ENCODE assay signal across 20 cellular contexts in the genomic region with DNA sequence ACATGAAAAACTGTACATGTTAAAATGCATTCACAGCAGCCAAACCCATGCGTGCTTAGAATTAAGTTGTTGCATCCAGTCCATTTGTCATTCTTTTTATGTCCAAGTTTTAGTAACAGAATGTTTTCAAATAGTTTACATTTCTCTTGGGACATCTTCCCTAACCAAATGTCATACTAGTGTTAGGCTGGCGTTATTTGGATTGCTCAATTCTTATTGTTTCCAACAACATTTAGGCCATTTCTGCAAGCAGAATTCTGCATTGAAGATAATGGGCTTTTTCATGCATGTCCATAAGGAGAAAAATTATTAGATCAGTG.
A peak's percentile ranks its signal among the peaks of the same experiment; 100 is the strongest.
DNase-seq lines count a peak whose midpoint lies in the region; ATAC-seq, FAIRE-seq and TF ChIP-seq lines count a peak whose summit lies in the region.
"Had no signal": no experiment of that assay in that cellular context is flagged by ENCODE, and none has a peak within 500 bp of the region (broad histone marks: within the 10 kb centered on the region; RNA-seq: fewer than 3 reads in every experiment).

No MANE protein-coding gene starts in this region.

- H3K4me2 ChIP-seq in GM23248 (ENCODE audit: unreplicated experiment) (peak overlapping the region; percentile 14), osteoblast (ENCODE audit: insufficient read depth, low read length) (peak overlapping the region; percentile 12), HepG2 (ENCODE audit: low read depth, low read length) (no peak overlapping the region)
- H3K4me2 ChIP-seq: KMS-11 had no signal

- H3K4me3 ChIP-seq in AG10803 (ENCODE audit: low read length) (no peak overlapping the region), GM23248 (no peak overlapping the region), fibroblast of mammary gland (ENCODE audit: control insufficient read depth, low read depth, low read length) (no peak overlapping the region), osteoblast (ENCODE audit: insufficient read depth, low read length) (no peak overlapping the region), HepG2 (replicated peaks in 1 of 3; ENCODE audit: insufficient read depth in 1 of 3, low read depth in 2 of 3, low read length in 3 of 3) (no peak overlapping the region)
- H3K4me3 ChIP-seq: MG63 had no signal

- TF ChIP-seq CTCF in AG10803 (conservative IDR thresholded peaks at IDR 0.05; ENCODE audit: low read length) = no peak
- no peak for TF ChIP-seq CTCF in fibroblast of mammary gland (conservative IDR thresholded peaks at IDR 0.05; ENCODE audit: control insufficient read depth, insufficient read depth, low read depth, low read length)
- no peak for TF ChIP-seq CTCF in osteoblast (IDR thresholded peaks at IDR 0.05; ENCODE audit: extremely low read depth, low read depth, low read length)
- TF ChIP-seq CTCF in HepG2 (CRISPR knock-in tag; IDR thresholded peaks at IDR 0.05) = no peak

- H3K9ac ChIP-seq in GM23248 = no peak overlapping the region
- H3K9ac ChIP-seq in HepG2 (ENCODE audit: insufficient read depth, low read depth, low read length) = no peak overlapping the region
- H3K9ac ChIP-seq: KMS-11 had no signal

- no peak for TF ChIP-seq POLR2A in HepG2 (IDR thresholded peaks at IDR 0.05; ENCODE audit: insufficient read depth in 1 of 2, low read depth in 2 of 2, low read length in 2 of 2)

- no peaks in the 10 kb centered on the region for H3K9me2 ChIP-seq in GM23248 (ENCODE audit: insufficient read depth)

- ATAC-seq in HepG2 (no peak), GM21515 (IDR thresholded peaks at IDR 0.05; ENCODE audit: unreplicated experiment) (no peak)
- ATAC-seq: Panc1 had no signal

- 11 to 13% methylated on average over 2 of the region's 2 CpGs for WGBS in GM23248 (ENCODE audit: low coverage in 1 of 2, low lambda C conversion rate in 2 of 2, missing lambda C conversion rate in 2 of 2), 2 experiments
- WGBS in HepG2 (ENCODE audit: low lambda C conversion rate) = 28% methylated on average over 2 of the region's 2 CpGs

- no peak overlapping the region for H2AFZ ChIP-seq in GM23248
- no peak overlapping the region for H2AFZ ChIP-seq in osteoblast (ENCODE audit: low read length)
- no peak overlapping the region for H2AFZ ChIP-seq in HepG2 (ENCODE audit: low read length)

- no peaks in the 10 kb centered on the region for H3K9me3 ChIP-seq in GM23248 (ENCODE audit: low read depth)
- H3K9me3 ChIP-seq in osteoblast (ENCODE audit: low read depth, low read length) = no peaks in the 10 kb centered on the region
- H3K9me3 ChIP-seq in HepG2 (ENCODE audit: low read length) = no peaks in the 10 kb centered on the region
- H3K9me3 ChIP-seq: MG63 had no signal

- H3K79me2 ChIP-seq in GM23248 (ENCODE audit: insufficient read depth) = no peaks in the 10 kb centered on the region
- H3K79me2 ChIP-seq in osteoblast (ENCODE audit: insufficient read depth, low read length) = no peaks in the 10 kb centered on the region
- H3K79me2 ChIP-seq in HepG2 (ENCODE audit: insufficient read depth, low read length) = no peaks in the 10 kb centered on the region

- POLR2A ChIA-PET in HepG2 (lab: Yijun Ruan, JAX) = no interaction called here

- no peak for TF ChIP-seq RAD21 in HepG2 (CRISPR knock-in tag; IDR thresholded peaks at IDR 0.05)

- FAIRE-seq in HepG2 (lab: Jason Lieb, UNC) = no peak
- FAIRE-seq: G401.6, H1 had no signal

- intact Hi-C loops in HepG2 (cut with micrococcal nuclease; ENCODE audit: unreplicated experiment) = no loop called here

- no peak overlapping the region for H3K27ac ChIP-seq in GM23248
- H3K27ac ChIP-seq in osteoblast (ENCODE audit: low read depth, low read length) = no peak overlapping the region
- H3K27ac ChIP-seq in HepG2 (ENCODE audit: extremely low read length, insufficient read depth, low read length) = no peak overlapping the region
- H3K27ac ChIP-seq: KMS-11 had no signal

- H4K20me1 ChIP-seq in GM23248 (ENCODE audit: insufficient read depth) = no peaks in the 10 kb centered on the region
- no peaks in the 10 kb centered on the region for H4K20me1 ChIP-seq in osteoblast (ENCODE audit: insufficient read depth, low read length)
- H4K20me1 ChIP-seq in HepG2 (ENCODE audit: insufficient read depth, low read length) = no peaks in the 10 kb centered on the region

- H3K36me3 ChIP-seq in GM23248 (ENCODE audit: low read depth) (no peaks in the 10 kb centered on the region), osteoblast (ENCODE audit: insufficient read depth, low read length) (no peaks in the 10 kb centered on the region), HepG2 (replicated peaks in 1 of 2; ENCODE audit: control insufficient read depth in 1 of 2, insufficient read depth in 2 of 2, low read length in 2 of 2) (no peaks in the 10 kb centered on the region)
- H3K36me3 ChIP-seq: MG63 had no signal

- H3K4me1 ChIP-seq in GM23248 (ENCODE audit: insufficient read depth) (peaks cover 2% of the 10 kb centered on the region; the same call in 1 of the 2 replicates), osteoblast (ENCODE audit: insufficient read depth, low read length) (peaks cover 11% of the 10 kb centered on the region), HepG2 (ENCODE audit: insufficient read depth, low read length) (no peaks in the 10 kb centered on the region)

- in situ Hi-C loops in GM23248 (cut with MboI) (no loop called here), HepG2 (cut with HindIII; ENCODE audit: extremely low pct_ligation_motif_present, low pct_unique_long_range_greater_than_20kb) (no loop called here)

- BruUV-seq in HepG2 (replicated peaks; lab: Mats Ljungman, UMichigan) = no TSS peak

- TF ChIP-seq EP300 in HepG2 (IDR thresholded peaks at IDR 0.05; ENCODE audit: low read depth in 2 of 2, low read length in 2 of 2) (no peak), HepG2 (CRISPR knock-in tag; IDR thresholded peaks at IDR 0.05; ENCODE audit: borderline replicate concordance) (no peak)

- 0 out of 2 replicates have a peak, but pooled peaks cover 7% of the 10 kb centered on the region for H3F3A ChIP-seq in GM23248 (ENCODE audit: insufficient read depth)

- H3K27me3 ChIP-seq in GM23248 (replicated peaks; ENCODE audit: insufficient read depth) (peaks cover 15% of the 10 kb centered on the region; the same call in 1 of the 2 replicates), osteoblast (ENCODE audit: insufficient read depth, low read length) (peaks cover 5% of the 10 kb centered on the region), HepG2 (ENCODE audit: control insufficient read depth in 1 of 2, insufficient read depth in 2 of 2, low read length in 2 of 2) (no peaks in the 10 kb centered on the region)
- H3K27me3 ChIP-seq: MG63 had no signal

- DNase-seq in AG10803 (ENCODE audit: low read depth) (peak; percentile 90), GM23248 (peak; percentile 56), fibroblast of mammary gland (ENCODE audit: low read depth) (peak; percentile 76), osteoblast (ENCODE audit: insufficient read length, low spot score, missing footprints) (no peak), HepG2 (ENCODE audit: low spot score) (no peak), MV-4-11 (lab: John Stamatoyannopoulos, UW) (no peak), HUDEP-2 (lab: John Stamatoyannopoulos, UW; ENCODE audit: unreplicated experiment in 76 of 76) (no peak)
- DNase-seq: CD4-positive, alpha-beta memory T cell; DMS79; HFFc6; MG63; NCI-H1105 treated with DMSO at 0.1 percent for 48 hours; NCI-H187 treated with DMSO at 0.1 percent for 48 hours; NCI-H446 treated with DMSO at 0.1 percent for 48 hours; SHP77 had no signal

- CTCF ChIA-PET in HepG2 (lab: Yijun Ruan, JAX; ENCODE audit: low intra/inter-chr PET ratio, low total read pairs) = no interaction called here

TF ChIP-seq in HepG2, 621 proteins besides CTCF, POLR2A, EP300 and RAD21 (continues in another document):
- TF ChIP-seq, protein P1, sequence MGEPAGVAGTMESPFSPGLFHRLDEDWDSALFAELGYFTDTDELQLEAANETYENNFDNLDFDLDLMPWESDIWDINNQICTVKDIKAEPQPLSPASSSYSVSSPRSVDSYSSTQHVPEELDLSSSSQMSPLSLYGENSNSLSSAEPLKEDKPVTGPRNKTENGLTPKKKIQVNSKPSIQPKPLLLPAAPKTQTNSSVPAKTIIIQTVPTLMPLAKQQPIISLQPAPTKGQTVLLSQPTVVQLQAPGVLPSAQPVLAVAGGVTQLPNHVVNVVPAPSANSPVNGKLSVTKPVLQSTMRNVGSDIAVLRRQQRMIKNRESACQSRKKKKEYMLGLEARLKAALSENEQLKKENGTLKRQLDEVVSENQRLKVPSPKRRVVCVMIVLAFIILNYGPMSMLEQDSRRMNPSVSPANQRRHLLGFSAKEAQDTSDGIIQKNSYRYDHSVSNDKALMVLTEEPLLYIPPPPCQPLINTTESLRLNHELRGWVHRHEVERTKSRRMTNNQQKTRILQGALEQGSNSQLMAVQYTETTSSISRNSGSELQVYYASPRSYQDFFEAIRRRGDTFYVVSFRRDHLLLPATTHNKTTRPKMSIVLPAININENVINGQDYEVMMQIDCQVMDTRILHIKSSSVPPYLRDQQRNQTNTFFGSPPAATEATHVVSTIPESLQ (CRISPR knock-in tag; conservative IDR thresholded peaks at IDR 0.05) = no peak
- TF ChIP-seq GPN1 (CRISPR knock-in tag; IDR thresholded peaks at IDR 0.05; ENCODE audit: borderline replicate concordance) (no peak), NBN (conservative IDR thresholded peaks at IDR 0.05) (no peak), SRSF9 (IDR thresholded peaks at IDR 0.05; ENCODE audit: borderline replicate concordance, insufficient read depth, low read depth, low read length, poor library complexity, severe bottlenecking) (no peak), ZNF260 (CRISPR knock-in tag; IDR thresholded peaks at IDR 0.05; ENCODE audit: borderline replicate concordance, low read depth) (no peak), GTF2F1 (IDR thresholded peaks at IDR 0.05; ENCODE audit: low read length) (no peak), RBAK (CRISPR knock-in tag; IDR thresholded peaks at IDR 0.05) (no peak), TBL1XR1 (IDR thresholded peaks at IDR 0.05; ENCODE audit: borderline replicate concordance, low read length, partially characterized antibody) (no peak)
- TF ChIP-seq, protein P2, sequence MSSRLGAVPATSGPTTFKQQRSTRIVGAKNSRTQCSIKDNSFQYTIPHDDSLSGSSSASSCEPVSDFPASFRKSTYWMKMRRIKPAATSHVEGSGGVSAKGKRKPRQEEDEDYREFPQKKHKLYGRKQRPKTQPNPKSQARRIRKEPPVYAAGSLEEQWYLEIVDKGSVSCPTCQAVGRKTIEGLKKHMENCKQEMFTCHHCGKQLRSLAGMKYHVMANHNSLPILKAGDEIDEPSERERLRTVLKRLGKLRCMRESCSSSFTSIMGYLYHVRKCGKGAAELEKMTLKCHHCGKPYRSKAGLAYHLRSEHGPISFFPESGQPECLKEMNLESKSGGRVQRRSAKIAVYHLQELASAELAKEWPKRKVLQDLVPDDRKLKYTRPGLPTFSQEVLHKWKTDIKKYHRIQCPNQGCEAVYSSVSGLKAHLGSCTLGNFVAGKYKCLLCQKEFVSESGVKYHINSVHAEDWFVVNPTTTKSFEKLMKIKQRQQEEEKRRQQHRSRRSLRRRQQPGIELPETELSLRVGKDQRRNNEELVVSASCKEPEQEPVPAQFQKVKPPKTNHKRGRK (CRISPR knock-in tag; IDR thresholded peaks at IDR 0.05) = no peak

Comparison
In these comparisons a context has a peak if more than half of its experiments do, and no peak if none do; other contexts are left out.
1. DNase-seq: peak in AG10803 (single experiment), GM23248 (single experiment) and fibroblast of mammary gland (single experiment); none in osteoblast (single experiment), HepG2 (single experiment), MV-4-11 (single experiment) and HUDEP-2 (0 of 76).